16 cellular contexts compared by ENCODE assay signal in the genomic region with DNA sequence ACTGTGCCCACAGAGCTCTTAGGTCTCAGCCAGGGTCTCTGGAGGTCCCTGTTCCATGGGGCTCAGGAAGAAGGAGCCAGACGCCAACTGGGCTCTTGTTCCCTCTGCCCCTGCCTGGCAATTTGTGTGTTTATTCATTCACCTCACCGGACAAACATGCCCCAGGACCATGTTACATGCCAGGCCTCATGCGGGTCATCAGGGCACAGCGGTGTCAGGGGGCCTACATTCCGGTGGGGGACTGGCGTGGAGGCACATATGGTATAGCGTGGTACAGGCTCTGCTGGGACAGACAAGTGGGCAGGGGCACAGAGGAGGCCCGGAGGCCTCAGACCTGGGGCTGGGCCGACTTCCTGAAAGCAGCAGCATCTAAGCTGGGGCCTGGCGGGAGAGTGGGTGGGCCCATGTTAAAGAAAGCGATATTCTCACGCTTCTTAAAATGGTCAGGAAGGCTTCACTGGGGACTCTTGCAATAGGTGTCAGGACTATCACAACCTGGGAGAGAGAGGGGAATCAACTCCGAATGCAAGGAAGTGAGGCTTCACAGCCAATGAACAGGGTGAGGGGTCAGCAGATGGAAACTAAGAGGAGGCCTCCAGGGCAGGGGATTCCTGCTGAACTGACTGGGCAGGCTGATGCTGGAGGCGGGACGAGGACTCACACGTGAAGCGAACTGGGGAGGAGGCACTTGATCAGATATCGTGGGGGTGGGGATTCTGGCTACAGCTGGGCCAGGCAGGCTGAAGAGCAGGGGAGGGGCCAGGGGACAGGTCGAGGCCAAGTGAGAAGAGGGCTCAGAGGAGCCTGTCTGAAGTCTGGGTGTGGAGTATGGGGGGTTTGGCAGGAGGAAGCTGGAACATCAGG. TPM values are rescaled to one million over a fixed set of nuclear protein-coding genes. Genes with fewer than 3 reads are reported as not detected.
DNase-seq lines count a peak whose midpoint lies in the region; ATAC-seq and TF ChIP-seq lines count a peak whose summit lies in the region.
"Had no signal": no experiment of that assay in that cellular context is flagged by ENCODE, and none has a peak within 500 bp of the region (broad histone marks: within the 10 kb centered on the region; RNA-seq: fewer than 3 reads in every experiment).

No MANE protein-coding gene starts in this region.

- DNase-seq in activated T-cell treated with anti-CD3 and anti-CD28 coated beads, Interleukin-2, amount 50 U/mL, for 24 hours: no peak
- DNase-seq in activated T-cell treated with anti-CD3 and anti-CD28 coated beads, Interleukin-2, amount 50 U/mL, for 1 hour: no peak
- DNase-seq in WTC11 (ENCODE audit: low spot score) (peak; percentile 71), iPS-NIHi7 (ENCODE audit: extremely low spot score) (peak; percentile 82), NCI-H1436 (lab: John Stamatoyannopoulos, UW) (no peak)
- DNase-seq: ACHN; activated B cell treated with CpG ODN at 0.5 μM for 24 hours; left colon; NCI-H1436 treated with DMSO at 0.1 percent for 48 hours; occipital lobe; stimulated activated CD4-positive, alpha-beta T cell treated with anti-CD3 and anti-CD28 coated beads, Interleukin-2, amount 100 ng/mL, for 24 hours; stimulated activated naive CD4-positive, alpha-beta T cell had no signal

- peak; percentile 87 for ATAC-seq in WTC11
- no peak for ATAC-seq in GM18505 (IDR thresholded peaks at IDR 0.05; ENCODE audit: unreplicated experiment)
- no peak for ATAC-seq in HG02763 (IDR thresholded peaks at IDR 0.05; ENCODE audit: unreplicated experiment)
- ATAC-seq: activated T-helper 17 cell treated with anti-CD3 and anti-CD28 coated beads, Interleukin-2, amount 50 U/mL, for 72 hours; left colon had no signal

- no peaks in the 10 kb centered on the region for H3K36me3 ChIP-seq in urinary bladder (ENCODE audit: insufficient read depth)

- H3K4me1 ChIP-seq in urinary bladder (ENCODE audit: insufficient read depth): no peaks in the 10 kb centered on the region

- TF ChIP-seq CTCF in WTC11 (IDR thresholded peaks at IDR 0.05): no peak

- CTCF ChIA-PET in WTC11 (lab: Charles Lee): interaction anchor here (0.6 to 2.0 kb wide), 4 partner anchors 20 to 662 kb away, joined by 4 to 6 read pairs (median 4); no protein-coding TSS in a partner anchor

- no peaks in the 10 kb centered on the region for H3K9me3 Mint-ChIP-seq in activated T-cell treated with anti-CD3 and anti-CD28 coated beads, Interleukin-2, amount 50 U/mL, for 24 hours
- no peaks in the 10 kb centered on the region for H3K9me3 Mint-ChIP-seq in WTC11
- H3K9me3 Mint-ChIP-seq: activated B cell treated with CpG ODN at 0.5 μM for 24 hours; activated T-helper 17 cell treated with anti-CD3 and anti-CD28 coated beads, Interleukin-2, amount 50 U/mL, for 72 hours had no signal

- TF ChIP-seq POLR2A in GM18505 (IDR thresholded peaks at IDR 0.05; ENCODE audit: borderline replicate concordance, extremely low read depth, insufficient read depth, insufficient read length): no peak

- no peak overlapping the region for H3K4me3 ChIP-seq in urinary bladder (ENCODE audit: low read depth, low read length)

- H3K4me1 Mint-ChIP-seq in activated T-cell treated with anti-CD3 and anti-CD28 coated beads, Interleukin-2, amount 50 U/mL, for 24 hours (ENCODE audit: low read depth): no peaks in the 10 kb centered on the region
- peaks cover 35% of the 10 kb centered on the region for H3K4me1 Mint-ChIP-seq in WTC11
- H3K4me1 Mint-ChIP-seq: activated B cell treated with CpG ODN at 0.5 μM for 24 hours; activated T-helper 17 cell treated with anti-CD3 and anti-CD28 coated beads, Interleukin-2, amount 50 U/mL, for 72 hours had no signal

- no peaks in the 10 kb centered on the region for H3K27me3 Mint-ChIP-seq in activated T-cell treated with anti-CD3 and anti-CD28 coated beads, Interleukin-2, amount 50 U/mL, for 24 hours
- H3K27me3 Mint-ChIP-seq in WTC11 (ENCODE audit: low read depth): no peaks in the 10 kb centered on the region
- H3K27me3 Mint-ChIP-seq: activated T-helper 17 cell treated with anti-CD3 and anti-CD28 coated beads, Interleukin-2, amount 50 U/mL, for 72 hours had no signal

- H3K36me3 Mint-ChIP-seq in activated T-cell treated with anti-CD3 and anti-CD28 coated beads, Interleukin-2, amount 50 U/mL, for 24 hours (ENCODE audit: low read depth): peaks cover 6% of the 10 kb centered on the region
- H3K36me3 Mint-ChIP-seq in WTC11: peaks cover 7% of the 10 kb centered on the region

- POLR2A ChIA-PET in WTC11 (lab: Charles Lee): no interaction called here

- 59% methylated on average over 19 of the region's 19 CpGs for WGBS in urinary bladder

- H3K4me3 Mint-ChIP-seq in activated T-cell treated with anti-CD3 and anti-CD28 coated beads, Interleukin-2, amount 50 U/mL, for 24 hours: no peak overlapping the region
- H3K4me3 Mint-ChIP-seq in WTC11: no peak overlapping the region
- H3K4me3 Mint-ChIP-seq: activated B cell treated with CpG ODN at 0.5 μM for 24 hours; activated T-helper 17 cell treated with anti-CD3 and anti-CD28 coated beads, Interleukin-2, amount 50 U/mL, for 72 hours had no signal

- H3K27ac ChIP-seq in urinary bladder (ENCODE audit: low read depth): peak overlapping the region; percentile 81

- peak overlapping the region; percentile 29 for H3K27ac Mint-ChIP-seq in activated T-cell treated with anti-CD3 and anti-CD28 coated beads, Interleukin-2, amount 50 U/mL, for 24 hours
- peak overlapping the region; percentile 87 for H3K27ac Mint-ChIP-seq in WTC11
- H3K27ac Mint-ChIP-seq: activated B cell treated with CpG ODN at 0.5 μM for 24 hours had no signal

TF ChIP-seq in WTC11, 78 proteins besides CTCF, POLR2A, EP300 and RAD21:
- TF ChIP-seq, protein P1, sequence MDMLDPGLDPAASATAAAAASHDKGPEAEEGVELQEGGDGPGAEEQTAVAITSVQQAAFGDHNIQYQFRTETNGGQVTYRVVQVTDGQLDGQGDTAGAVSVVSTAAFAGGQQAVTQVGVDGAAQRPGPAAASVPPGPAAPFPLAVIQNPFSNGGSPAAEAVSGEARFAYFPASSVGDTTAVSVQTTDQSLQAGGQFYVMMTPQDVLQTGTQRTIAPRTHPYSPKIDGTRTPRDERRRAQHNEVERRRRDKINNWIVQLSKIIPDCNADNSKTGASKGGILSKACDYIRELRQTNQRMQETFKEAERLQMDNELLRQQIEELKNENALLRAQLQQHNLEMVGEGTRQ (CRISPR knock-in tag; IDR thresholded peaks at IDR 0.05): peak; percentile 34; the same call in 1 of the 2 replicates
- TF ChIP-seq ZNF121 (CRISPR knock-in tag; IDR thresholded peaks at IDR 0.05) (no peak), GRHL2 (CRISPR knock-in tag; IDR thresholded peaks at IDR 0.05; ENCODE audit: insufficient replicate concordance, severe bottlenecking) (no peak), RORB (CRISPR knock-in tag; IDR thresholded peaks at IDR 0.05) (no peak), TEAD4 (CRISPR knock-in tag; IDR thresholded peaks at IDR 0.05) (no peak)
- TF ChIP-seq, protein P2, sequence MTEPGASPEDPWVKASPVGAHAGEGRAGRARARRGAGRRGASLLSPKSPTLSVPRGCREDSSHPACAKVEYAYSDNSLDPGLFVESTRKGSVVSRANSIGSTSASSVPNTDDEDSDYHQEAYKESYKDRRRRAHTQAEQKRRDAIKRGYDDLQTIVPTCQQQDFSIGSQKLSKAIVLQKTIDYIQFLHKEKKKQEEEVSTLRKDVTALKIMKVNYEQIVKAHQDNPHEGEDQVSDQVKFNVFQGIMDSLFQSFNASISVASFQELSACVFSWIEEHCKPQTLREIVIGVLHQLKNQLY (CRISPR knock-in tag; IDR thresholded peaks at IDR 0.05): no peak
- TF ChIP-seq, protein P3, sequence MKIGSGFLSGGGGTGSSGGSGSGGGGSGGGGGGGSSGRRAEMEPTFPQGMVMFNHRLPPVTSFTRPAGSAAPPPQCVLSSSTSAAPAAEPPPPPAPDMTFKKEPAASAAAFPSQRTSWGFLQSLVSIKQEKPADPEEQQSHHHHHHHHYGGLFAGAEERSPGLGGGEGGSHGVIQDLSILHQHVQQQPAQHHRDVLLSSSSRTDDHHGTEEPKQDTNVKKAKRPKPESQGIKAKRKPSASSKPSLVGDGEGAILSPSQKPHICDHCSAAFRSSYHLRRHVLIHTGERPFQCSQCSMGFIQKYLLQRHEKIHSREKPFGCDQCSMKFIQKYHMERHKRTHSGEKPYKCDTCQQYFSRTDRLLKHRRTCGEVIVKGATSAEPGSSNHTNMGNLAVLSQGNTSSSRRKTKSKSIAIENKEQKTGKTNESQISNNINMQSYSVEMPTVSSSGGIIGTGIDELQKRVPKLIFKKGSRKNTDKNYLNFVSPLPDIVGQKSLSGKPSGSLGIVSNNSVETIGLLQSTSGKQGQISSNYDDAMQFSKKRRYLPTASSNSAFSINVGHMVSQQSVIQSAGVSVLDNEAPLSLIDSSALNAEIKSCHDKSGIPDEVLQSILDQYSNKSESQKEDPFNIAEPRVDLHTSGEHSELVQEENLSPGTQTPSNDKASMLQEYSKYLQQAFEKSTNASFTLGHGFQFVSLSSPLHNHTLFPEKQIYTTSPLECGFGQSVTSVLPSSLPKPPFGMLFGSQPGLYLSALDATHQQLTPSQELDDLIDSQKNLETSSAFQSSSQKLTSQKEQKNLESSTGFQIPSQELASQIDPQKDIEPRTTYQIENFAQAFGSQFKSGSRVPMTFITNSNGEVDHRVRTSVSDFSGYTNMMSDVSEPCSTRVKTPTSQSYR (CRISPR knock-in tag; IDR thresholded peaks at IDR 0.05): no peak

RNA-seq across cellular contexts. Expression of gene NCS1, which starts 41.9 kb away (rescaled TPM):
- total RNA-seq in WTC11 (2021): 31.8 to 32.6 TPM (median 32.4 TPM) in 3 replicates
- 32.5 TPM for total RNA-seq in urinary bladder
- polyA plus RNA-seq in urinary bladder: 83.9 TPM

RNA-seq across cellular contexts. Expression of gene HMCN2, which starts 51.4 kb away (rescaled TPM):
- total RNA-seq in WTC11 (2021): 5.6 to 12.4 TPM (median 10.8 TPM) in 3 replicates
- total RNA-seq in urinary bladder: 15.9 TPM
- polyA plus RNA-seq in urinary bladder: 14.6 TPM
- total RNA-seq: activated B cell treated with CpG ODN at 0.5 μM for 24 hours; activated T-helper 17 cell treated with anti-CD3 and anti-CD28 coated beads, Interleukin-2, amount 50 U/mL, for 72 hours; occipital lobe had no signal

Comparison
In these comparisons a context has a peak if more than half of its experiments do, and no peak if none do; other contexts are left out.
1. DNase-seq: peak in WTC11 (single experiment) and iPS-NIHi7 (single experiment); none in activated T-cell treated with anti-CD3 and anti-CD28 coated beads, Interleukin-2, amount 50 U/mL, for 24 hours (single experiment), activated T-cell treated with anti-CD3 and anti-CD28 coated beads, Interleukin-2, amount 50 U/mL, for 1 hour (single experiment) and NCI-H1436 (single experiment).